34 cellular contexts compared by ENCODE assay signal in genomic region chr14:63078606-63079005, GRCh38. TPM values are rescaled to one million over a fixed set of nuclear protein-coding genes. Genes with fewer than 3 reads are reported as not detected.
"Had no signal": no experiment of that assay in that cellular context is flagged by ENCODE, and none has a peak within 500 bp of the region (broad histone marks: within the 10 kb centered on the region; RNA-seq: fewer than 3 reads in every experiment).

No MANE protein-coding gene starts in this region.

- H3K36me3 ChIP-seq: heart right ventricle, left lung, neutrophil, stomach, thyroid gland, vagina had no signal

- H3K27ac ChIP-seq: coronary artery, epithelial cell of prostate, foreskin keratinocyte, heart right ventricle, left lung, neutrophil, parathyroid adenoma, stomach, thyroid gland, vagina had no signal

- H3K4me1 ChIP-seq: foreskin keratinocyte, heart right ventricle, left lung, parathyroid adenoma, stomach, thyroid gland, vagina had no signal

- H3K27me3 Mint-ChIP-seq: effector memory CD8-positive, alpha-beta T cell; naive B cell; natural killer cell treated with Interleukin-12 subunit alpha and Interleukin-12 subunit beta and Interleukin-15 and Interleukin-18, amount 100 ng/mL, for 72 hours; progenitor cell of endocrine pancreas had no signal

- H3K9ac ChIP-seq: parathyroid adenoma had no signal

- H3K27me3 ChIP-seq: foreskin keratinocyte, left lung, neutrophil, stomach, thyroid gland, vagina had no signal

- H3K9me3 ChIP-seq: neutrophil, thyroid gland, vagina had no signal

- DNase-seq: effector memory CD8-positive, alpha-beta T cell; foreskin keratinocyte; glutamatergic neuron; heart right ventricle; hippocampal formation; left cardiac atrium; left lung; mesenchymal stem cell; mucosa of descending colon; naive B cell; stimulated activated CD4-positive, alpha-beta T cell treated with anti-CD3 and anti-CD28 coated beads, Interleukin-2, amount 100 ng/mL, for 24 hours; stimulated activated CD4-positive, alpha-beta T cell treated with anti-CD3 and anti-CD28 coated beads, Interleukin-4, amount 100 ng/mL, for 24 hours; stimulated activated naive CD4-positive, alpha-beta T cell treated with Interleukin-2 at 50 U/mL for 16 hours; stomach; thyroid gland; trophoblast cell had no signal

- H3K4me1 Mint-ChIP-seq: naive B cell; neural crest cell; stimulated activated effector memory CD8-positive, alpha-beta T cell treated with anti-CD3 and anti-CD28 coated beads, Interleukin-12 subunit alpha, Interleukin-12 subunit beta, amount 100 ng/mL, for 72 hours had no signal

- FAIRE-seq: islet of Langerhans had no signal

- H3K4me3 Mint-ChIP-seq: effector memory CD8-positive, alpha-beta T cell; mesothelial cell of epicardium; naive B cell; natural killer cell treated with Interleukin-12 subunit alpha and Interleukin-12 subunit beta and Interleukin-15 and Interleukin-18, amount 100 ng/mL, for 72 hours; neural crest cell; stimulated activated effector memory CD8-positive, alpha-beta T cell treated with anti-CD3 and anti-CD28 coated beads, Interleukin-12 subunit alpha, Interleukin-12 subunit beta, amount 100 ng/mL, for 72 hours had no signal

- ATAC-seq: effector memory CD8-positive, alpha-beta T cell; esophagus mucosa; foreskin keratinocyte; heart right ventricle; left cardiac atrium; left lung; mucosa of descending colon; natural killer cell treated with Interleukin-12 subunit alpha and Interleukin-12 subunit beta and Interleukin-15 and Interleukin-18, amount 100 ng/mL, for 72 hours; sciatic nerve; stimulated activated effector memory CD8-positive, alpha-beta T cell treated with anti-CD3 and anti-CD28 coated beads, Interleukin-12 subunit alpha, Interleukin-12 subunit beta, amount 100 ng/mL, for 72 hours had no signal

- H3K27ac Mint-ChIP-seq: effector memory CD8-positive, alpha-beta T cell; mesothelial cell of epicardium; naive B cell; natural killer cell treated with Interleukin-12 subunit alpha and Interleukin-12 subunit beta and Interleukin-15 and Interleukin-18, amount 100 ng/mL, for 72 hours; progenitor cell of endocrine pancreas; stimulated activated effector memory CD8-positive, alpha-beta T cell treated with anti-CD3 and anti-CD28 coated beads, Interleukin-12 subunit alpha, Interleukin-12 subunit beta, amount 100 ng/mL, for 72 hours had no signal

- H3K36me3 Mint-ChIP-seq: mesothelial cell of epicardium; naive B cell; natural killer cell treated with Interleukin-12 subunit alpha and Interleukin-12 subunit beta and Interleukin-15 and Interleukin-18, amount 100 ng/mL, for 72 hours; stimulated activated effector memory CD8-positive, alpha-beta T cell treated with anti-CD3 and anti-CD28 coated beads, Interleukin-12 subunit alpha, Interleukin-12 subunit beta, amount 100 ng/mL, for 72 hours had no signal

- H3K79me2 ChIP-seq: parathyroid adenoma had no signal

- H3K9me3 Mint-ChIP-seq: effector memory CD8-positive, alpha-beta T cell; mesothelial cell of epicardium; natural killer cell treated with Interleukin-12 subunit alpha and Interleukin-12 subunit beta and Interleukin-15 and Interleukin-18, amount 100 ng/mL, for 72 hours; stimulated activated effector memory CD8-positive, alpha-beta T cell treated with anti-CD3 and anti-CD28 coated beads, Interleukin-12 subunit alpha, Interleukin-12 subunit beta, amount 100 ng/mL, for 72 hours had no signal

- H2AFZ ChIP-seq: parathyroid adenoma had no signal

- H3K4me3 ChIP-seq: coronary artery, heart right ventricle, left lung, mucosa of descending colon, stomach, thyroid gland, vagina had no signal

RNA-seq across cellular contexts. Expression of gene KCNH5, which starts 33.3 kb away (rescaled TPM):
- total RNA-seq: dermis microvascular lymphatic vessel endothelial cell; esophagus mucosa; foreskin keratinocyte; kidney epithelial cell; lung microvascular endothelial cell; natural killer cell treated with Interleukin-12 subunit alpha and Interleukin-12 subunit beta and Interleukin-15 and Interleukin-18, amount 100 ng/mL, for 72 hours; sciatic nerve; subcutaneous adipose tissue; thyroid gland; ureter had no signal
- polyA plus RNA-seq: foreskin keratinocyte, heart right ventricle had no signal
